In genomic region chr22:27961680-27962079, GRCh38 we compare ENCODE assay signal across 20 cellular contexts.
"Had no signal": no experiment of that assay in that cellular context is flagged by ENCODE, and none has a peak within 500 bp of the region (broad histone marks: within the 10 kb centered on the region; RNA-seq: fewer than 3 reads in every experiment).

No MANE protein-coding gene starts in this region.

- H2AFZ ChIP-seq: hepatocyte had no signal

- H3K36me3 ChIP-seq: ovary, transverse colon, uterus had no signal

- H3K27me3 ChIP-seq: hepatocyte, ovary, transverse colon, uterus had no signal

- H3K4me3 ChIP-seq: hepatocyte, ovary, transverse colon, uterus had no signal

- H3K9me3 ChIP-seq: ovary, transverse colon, uterus had no signal

- H3K79me2 ChIP-seq: hepatocyte had no signal

- FAIRE-seq: bronchial epithelial cell, small intestine had no signal

- H3K4me1 ChIP-seq: uterus had no signal

- ATAC-seq: esophagus mucosa; natural killer cell; stimulated activated naive B cell treated with anti-CD40 and anti-IgM and Interleukin-4, amounts not matched to agents 10 μg/mL and 1 μg/mL and 100 μg/mL, for 72 hours had no signal

- DNase-seq: activated CD4-positive, alpha-beta T cell treated with anti-CD3 and anti-CD28 coated beads, Interleukin-2, amount 10 ng/mL, durations not matched to agents 7 days and 5 days; activated CD4-positive, CD25-positive, alpha-beta regulatory T cell treated with anti-CD3 and anti-CD28 coated beads, Interleukin-2, amount 50 U/mL, for 72 hours; activated naive CD4-positive, alpha-beta T cell treated with Interleukin-2 at 50 U/mL for 16 hours; activated naive CD8-positive, alpha-beta T cell treated with anti-CD3 and anti-CD28 coated beads for 36 hours; activated T-cell treated with anti-CD3 and anti-CD28 coated beads, Interleukin-2, amount 50 U/mL, for 24 hours; cerebellar nuclear complex; effector CD8-positive, alpha-beta T cell; glutamatergic neuron; immature natural killer cell; natural killer cell; ovary; stimulated activated CD4-positive, alpha-beta T cell treated with anti-CD3 and anti-CD28 coated beads, Interleukin-15, amount 100 ng/mL, for 24 hours; stimulated activated CD8-positive, alpha-beta memory T cell treated with anti-CD3 and anti-CD28 coated beads, Interleukin-4, amount 100 ng/mL, for 48 hours; stimulated activated naive B cell treated with anti-CD40 and anti-IgM and Interleukin-4, amounts not matched to agents 10 μg/mL and 1 μg/mL and 100 μg/mL, for 72 hours; transverse colon; uterus had no signal

- H3K27ac ChIP-seq: ovary, transverse colon, uterus had no signal

- H3K4me2 ChIP-seq: hepatocyte had no signal
